7 cellular contexts compared by ENCODE assay signal in genomic region chr12:50050410-50051280, GRCh38. TPM values are rescaled to one million over a fixed set of nuclear protein-coding genes. Genes with fewer than 3 reads are reported as not detected.
A peak's percentile ranks its signal among the peaks of the same experiment; 100 is the strongest.
DNase-seq lines count a peak whose midpoint lies in the region; ATAC-seq, FAIRE-seq and TF ChIP-seq lines count a peak whose summit lies in the region.

No MANE protein-coding gene starts in this region.

- H3K9me3 ChIP-seq in GM12878 (replicated peaks; ENCODE audit: control insufficient read depth, insufficient read depth, low read length) (no peaks in the 10 kb centered on the region), testis (no peaks in the 10 kb centered on the region)

- H3K36me3 ChIP-seq in GM12878 (ENCODE audit: control insufficient read depth in 2 of 2, insufficient read depth in 2 of 2, low read length in 1 of 2) (no peaks in the 10 kb centered on the region), testis (ENCODE audit: low read depth, missing control alignments) (no peaks in the 10 kb centered on the region)

- RAD21 ChIA-PET in GM12878 (lab: Charles Lee; ENCODE audit: unreplicated experiment) = interaction anchor here (0.7 to 0.8 kb wide), 2 partner anchors 19 to 336 kb away, joined by 3 read pairs; no protein-coding TSS in a partner anchor

- SMC1A ChIA-PET in GM12878 (lab: Charles Lee; ENCODE audit: uncharacterized antibody, unreplicated experiment) = interaction anchor here (0.5 kb wide), 1 partner anchor 231 kb away, joined by 3 read pairs; no protein-coding TSS in a partner anchor

- peaks cover 8 to 10% of the 10 kb centered on the region in 2 experiments; a peak in 3 of 4 replicates for H3K27me3 ChIP-seq in GM12878 (replicated peaks in 1 of 2; ENCODE audit: control insufficient read depth in 2 of 2, insufficient read depth in 2 of 2, low read length in 1 of 2)
- no peaks in the 10 kb centered on the region for H3K27me3 ChIP-seq in testis

- peak; percentile 85 for DNase-seq in MV-4-11 (lab: John Stamatoyannopoulos, UW)
- DNase-seq in GM12878 (ENCODE audit: low read depth, low spot score) = no peak
- DNase-seq in iris pigment epithelial cell (ENCODE audit: low read depth) = peak; percentile 69
- peak; percentile 40 for DNase-seq in testis
- no peak for DNase-seq in amniotic stem cell (lab: John Stamatoyannopoulos, UW)
- DNase-seq in midbrain (lab: John Stamatoyannopoulos, UW) = no peak

- H4K20me1 ChIP-seq in GM12878 (ENCODE audit: control insufficient read depth, insufficient read depth) = no peaks in the 10 kb centered on the region

- BruUV-seq in GM12878 (replicated peaks; lab: Mats Ljungman, UMichigan) = no TSS peak

- no peak overlapping the region for H3K4me2 ChIP-seq in GM12878 (ENCODE audit: control insufficient read depth, insufficient read depth)

- no peak overlapping the region for H3K9ac ChIP-seq in GM12878 (ENCODE audit: control insufficient read depth, insufficient read depth, low read length)

- TF ChIP-seq EP300 in GM12878 (IDR thresholded peaks at IDR 0.05; ENCODE audit: borderline replicate concordance in 1 of 2, control insufficient read depth in 1 of 2, low read depth in 2 of 2, low read length in 2 of 2) = no peak

- TF ChIP-seq POLR2A in GM12878 (IDR thresholded peaks at IDR 0.05; ENCODE audit: low read depth, low read length) (no peak), testis (IDR thresholded peaks at IDR 0.05) (no peak)

- ATAC-seq in GM12878 = 0 out of 3 replicates have a peak, but pooled peaks have one; percentile 29
- no peak for ATAC-seq in HG03025 (IDR thresholded peaks at IDR 0.05; ENCODE audit: low FRiP score, unreplicated experiment)

- TF ChIP-seq CTCF in GM12878 (IDR thresholded peaks at IDR 0.05 in 2 of 3, conservative IDR thresholded peaks at IDR 0.05 in 1 of 3; ENCODE audit: control insufficient read depth in 2 of 3, extremely low read depth in 1 of 3, insufficient read depth in 1 of 3, low read depth in 3 of 3, low read length in 3 of 3) = no peak
- no peak for TF ChIP-seq CTCF in testis (IDR thresholded peaks at IDR 0.05)

- no peaks in the 10 kb centered on the region for H3K79me2 ChIP-seq in GM12878 (ENCODE audit: control insufficient read depth, insufficient read depth, low read length)

- no peak overlapping the region for H3K4me3 ChIP-seq in GM12878
- peak overlapping the region; percentile 31 to 37 for H3K4me3 ChIP-seq in testis

- POLR2A ChIA-PET in GM12878 (lab: Charles Lee) = interaction anchor here (0.6 kb wide), 1 partner anchor 309 kb away, joined by 3 read pairs; no protein-coding TSS in a partner anchor

- no peak for FAIRE-seq in GM12878 (lab: Jason Lieb, UNC)

- H3K27ac ChIP-seq in GM12878 (ENCODE audit: control insufficient read depth, insufficient read depth) = no peak overlapping the region
- H3K27ac ChIP-seq in testis = no peak overlapping the region

- CTCF ChIA-PET in GM12878 (lab: Yijun Ruan, JAX) = interaction anchor here (1.0 to 2.1 kb wide), 3 partner anchors 11 to 84 kb away, joined by 3 to 9 read pairs (median 7); no protein-coding TSS in a partner anchor

- H3K4me1 ChIP-seq in GM12878 (ENCODE audit: control insufficient read depth, insufficient read depth, low read length) = no peaks in the 10 kb centered on the region
- peaks cover 5% of the 10 kb centered on the region for H3K4me1 ChIP-seq in testis

- no peak overlapping the region for H2AFZ ChIP-seq in GM12878 (ENCODE audit: control insufficient read depth, low read depth, low read length)

- in situ Hi-C loops in GM12878 (cut with MboI) = no loop called here

- no peak for TF ChIP-seq RAD21 in GM12878 (IDR thresholded peaks at IDR 0.05; ENCODE audit: insufficient read depth, low read depth, low read length)

- intact Hi-C loops in GM12878 (cut with micrococcal nuclease; ENCODE audit: unreplicated experiment) (loop anchor here (10.0 kb wide), 1 partner anchor 186 kb away; no protein-coding TSS in a partner anchor), testis (cut with DNase I; ENCODE audit: low total_unique reads) (no loop called here)

- 26% methylated on average over 36 of the region's 40 CpGs for WGBS in GM12878 (ENCODE audit: insufficient coverage, insufficient replicate concordance, low lambda C conversion rate, missing lambda C conversion rate)
- WGBS in testis, 2 donors = 9% methylated on average over 16 to 37 of the region's 40 CpGs

RNA-seq across cellular contexts. Expression of gene ASIC1, which starts 6.8 kb away (rescaled TPM):
- 0.27 and 2.0 TPM in 2 replicates for total RNA-seq in GM12878 (2013; cell fraction: nucleolus; rRNA removed)
- total RNA-seq in GM12878 (2014; rRNA removed) (0.05 and 0.28 TPM in 2 replicates), GM12878 (2014; rRNA removed; fragmentation: Illumina TruSeq; extraction: Trizol) (not detected in 2 replicates), GM12878 (2021) (0.13 and 0.26 TPM in 2 replicates), testis (1 to 10 TPM; 1.9 to 3.5 TPM)
- 0.22 TPM for polyA plus RNA-seq in GM12878 (2011; ENCODE audit: low read depth)
- polyA plus RNA-seq in GM12878 (2011; rRNA removed) (0.14 and 0.27 TPM in 2 replicates), GM12878 (2014; fragmentation: Illumina TruSeq; extraction: Trizol) (0.08 and 0.09 TPM in 2 replicates), GM12878 (2014; fragmentation: Nextera tagmentation; extraction: Ambion mirVana) (under 1 TPM in 1 of 2 experiments, not detected in 1; 0.02 TPM), GM12878 (2014; rRNA removed) (0.01 and 0.15 TPM in 2 replicates), GM12878 (2016; fragmentation: Nextera tagmentation; extraction: Ambion mirVana) (not detected), testis (ENCODE audit: insufficient read depth, low read depth, low replicate concordance) (2.7 TPM)
- polyA plus RNA-seq in GM12878 (2011; cell fraction: cytosol; rRNA removed) = 0.18 and 0.22 TPM in 2 replicates
- polyA plus RNA-seq in GM12878 (2011; cell fraction: nucleus; rRNA removed) = 0.50 and 1.1 TPM in 2 replicates
- polyA plus RNA-seq in GM12878 (2012) = 0.42 and 0.83 TPM in 2 replicates
- 0.05 and 0.22 TPM in 2 replicates for polyA minus RNA-seq in GM12878 (2011; rRNA and poly(A)+ RNA removed)
- 0.42 TPM in 1 of 2 replicates, not detected in the other for polyA minus RNA-seq in GM12878 (2011; cell fraction: cytosol; rRNA and poly(A)+ RNA removed)
- 0.36 TPM in 1 of 2 replicates, not detected in the other for polyA minus RNA-seq in GM12878 (2011; cell fraction: nucleus; rRNA and poly(A)+ RNA removed)

RNA-seq across cellular contexts. Expression of gene RACGAP1, which starts 25.4 kb away (rescaled TPM):
- 34.4 and 36.1 TPM in 2 replicates for total RNA-seq in GM12878 (2013; cell fraction: nucleolus; rRNA removed)
- total RNA-seq in GM12878 (2014; rRNA removed) (68.3 and 76.5 TPM in 2 replicates), GM12878 (2014; rRNA removed; fragmentation: Illumina TruSeq; extraction: Trizol) (74.2 and 75.9 TPM in 2 replicates), GM12878 (2021) (87.9 and 95.5 TPM in 2 replicates), testis (10 to 100 TPM; 48.1 to 60.6 TPM)
- polyA plus RNA-seq in GM12878 (2011; ENCODE audit: low read depth) = 35.7 TPM
- polyA plus RNA-seq in GM12878 (2011; rRNA removed) (86.0 and 113 TPM in 2 replicates), GM12878 (2014; fragmentation: Illumina TruSeq; extraction: Trizol) (82.0 and 93.1 TPM in 2 replicates), GM12878 (2014; fragmentation: Nextera tagmentation; extraction: Ambion mirVana) (10 to 100 TPM; 32.4 to 40.7 TPM), GM12878 (2014; rRNA removed) (47.3 and 59.2 TPM in 2 replicates), GM12878 (2016; fragmentation: Nextera tagmentation; extraction: Ambion mirVana) (10 to 100 TPM; 78.2 TPM), testis (ENCODE audit: insufficient read depth, low read depth, low replicate concordance) (118 TPM)
- 63.5 and 77.2 TPM in 2 replicates for polyA plus RNA-seq in GM12878 (2011; cell fraction: cytosol; rRNA removed)
- 56.9 and 65.6 TPM in 2 replicates for polyA plus RNA-seq in GM12878 (2011; cell fraction: nucleus; rRNA removed)
- polyA plus RNA-seq in GM12878 (2012) = 39.2 and 48.7 TPM in 2 replicates
- polyA minus RNA-seq in GM12878 (2011; rRNA and poly(A)+ RNA removed) = 116 and 120 TPM in 2 replicates
- polyA minus RNA-seq in GM12878 (2011; cell fraction: cytosol; rRNA and poly(A)+ RNA removed) = 34.5 and 45.3 TPM in 2 replicates
- 26.7 and 32.1 TPM in 2 replicates for polyA minus RNA-seq in GM12878 (2011; cell fraction: nucleus; rRNA and poly(A)+ RNA removed)

RNA-seq across cellular contexts. Expression of gene SMARCD1, which starts 34.5 kb away (rescaled TPM):
- total RNA-seq in GM12878 (2013; cell fraction: nucleolus; rRNA removed) = 61.2 and 62.7 TPM in 2 replicates
- total RNA-seq in GM12878 (2014; rRNA removed) (83.2 and 90.4 TPM in 2 replicates), GM12878 (2014; rRNA removed; fragmentation: Illumina TruSeq; extraction: Trizol) (46.6 and 51.7 TPM in 2 replicates), GM12878 (2021) (78.7 and 90.1 TPM in 2 replicates), testis (10 to 100 TPM; 87.6 to 99.0 TPM)
- 36.1 TPM for polyA plus RNA-seq in GM12878 (2011; ENCODE audit: low read depth)
- polyA plus RNA-seq in GM12878 (2011; rRNA removed) (38.7 and 67.2 TPM in 2 replicates), GM12878 (2014; fragmentation: Illumina TruSeq; extraction: Trizol) (92.4 and 96.2 TPM in 2 replicates), GM12878 (2014; fragmentation: Nextera tagmentation; extraction: Ambion mirVana) (1 to 10 TPM; 1.4 to 2.9 TPM), GM12878 (2014; rRNA removed) (66.1 and 97.4 TPM in 2 replicates), GM12878 (2016; fragmentation: Nextera tagmentation; extraction: Ambion mirVana) (10 to 100 TPM; 12.6 to 13.4 TPM), testis (ENCODE audit: insufficient read depth, low read depth, low replicate concordance) (67.3 TPM)
- polyA plus RNA-seq in GM12878 (2011; cell fraction: cytosol; rRNA removed) = 62.2 and 64.3 TPM in 2 replicates
- polyA plus RNA-seq in GM12878 (2011; cell fraction: nucleus; rRNA removed) = 90.5 and 98.2 TPM in 2 replicates
- polyA plus RNA-seq in GM12878 (2012) = 38.5 and 44.3 TPM in 2 replicates
- 62.7 and 66.1 TPM in 2 replicates for polyA minus RNA-seq in GM12878 (2011; rRNA and poly(A)+ RNA removed)
- polyA minus RNA-seq in GM12878 (2011; cell fraction: cytosol; rRNA and poly(A)+ RNA removed) = 36.5 and 40.9 TPM in 2 replicates
- 26.4 and 43.6 TPM in 2 replicates for polyA minus RNA-seq in GM12878 (2011; cell fraction: nucleus; rRNA and poly(A)+ RNA removed)

RNA-seq across cellular contexts. Expression of gene GPD1, which starts 53.2 kb away (rescaled TPM):
- 0.76 and 1.9 TPM in 2 replicates for total RNA-seq in GM12878 (2013; cell fraction: nucleolus; rRNA removed)
- total RNA-seq in GM12878 (2014; rRNA removed) (0.11 and 0.23 TPM in 2 replicates), GM12878 (2014; rRNA removed; fragmentation: Illumina TruSeq; extraction: Trizol) (0.05 and 0.22 TPM in 2 replicates), GM12878 (2021) (0.19 and 0.26 TPM in 2 replicates), testis (1 to 10 TPM; 2.1 to 2.4 TPM)
- 0.17 TPM for polyA plus RNA-seq in GM12878 (2011; ENCODE audit: low read depth)
- polyA plus RNA-seq in GM12878 (2011; rRNA removed) (0.23 and 0.61 TPM in 2 replicates), GM12878 (2014; fragmentation: Illumina TruSeq; extraction: Trizol) (0.13 and 0.49 TPM in 2 replicates), GM12878 (2014; fragmentation: Nextera tagmentation; extraction: Ambion mirVana) (under 1 TPM in 1 of 2 experiments, not detected in 1; 0.04 TPM), GM12878 (2014; rRNA removed) (0.27 and 0.63 TPM in 2 replicates), GM12878 (2016; fragmentation: Nextera tagmentation; extraction: Ambion mirVana) (under 1 TPM; 0.30 to 0.48 TPM), testis (ENCODE audit: insufficient read depth, low read depth, low replicate concordance) (3.1 TPM)
- 0.24 and 0.52 TPM in 2 replicates for polyA plus RNA-seq in GM12878 (2011; cell fraction: cytosol; rRNA removed)
- 1.7 and 2.5 TPM in 2 replicates for polyA plus RNA-seq in GM12878 (2011; cell fraction: nucleus; rRNA removed)
- polyA plus RNA-seq in GM12878 (2012) = 0.29 and 0.30 TPM in 2 replicates
- 0.37 and 0.62 TPM in 2 replicates for polyA minus RNA-seq in GM12878 (2011; rRNA and poly(A)+ RNA removed)
- polyA minus RNA-seq in GM12878 (2011; cell fraction: cytosol; rRNA and poly(A)+ RNA removed) = not detected in 2 replicates
- polyA minus RNA-seq in GM12878 (2011; cell fraction: nucleus; rRNA and poly(A)+ RNA removed) = 0.60 and 1.4 TPM in 2 replicates

Comparison
In these comparisons a context has a peak if more than half of its experiments do, and no peak if none do; other contexts are left out.
1. DNase-seq: peak in MV-4-11 (single experiment), iris pigment epithelial cell (single experiment) and testis (single experiment); none in GM12878 (single experiment), amniotic stem cell (single experiment) and midbrain (single experiment).